Comparison of ENCODE assay signal across 11 cellular contexts in genomic region chr7:139701908-139702307, GRCh38.
DNase-seq lines count a peak whose midpoint lies in the region; TF ChIP-seq lines count a peak whose summit lies in the region.
"Had no signal": no experiment of that assay in that cellular context is flagged by ENCODE, and none has a peak within 500 bp of the region (broad histone marks: within the 10 kb centered on the region; RNA-seq: fewer than 3 reads in every experiment).

No MANE protein-coding gene starts in this region.

- no peaks in the 10 kb centered on the region for H3K79me2 ChIP-seq in mesendoderm (ENCODE audit: control insufficient read depth, insufficient read depth, low read length)

- H3K4me1 Mint-ChIP-seq in endodermal cell: peaks cover 4% of the 10 kb centered on the region

- peak overlapping the region; percentile 58 for H3K27ac ChIP-seq in VCaP
- peak overlapping the region; percentile 39 for H3K27ac ChIP-seq in endodermal cell (ENCODE audit: low read depth, low read length)
- H3K27ac ChIP-seq in mesendoderm (ENCODE audit: low read depth, low read length): no peak overlapping the region
- peak overlapping the region; percentile 84 for H3K27ac ChIP-seq in substantia nigra (ENCODE audit: low read depth, low read length, poor library complexity, severe bottlenecking)

- H3K36me3 ChIP-seq in endodermal cell (ENCODE audit: control insufficient read depth, insufficient read depth, low read length) (peaks cover 65% of the 10 kb centered on the region), mesendoderm (ENCODE audit: control insufficient read depth, insufficient read depth, low read length) (no peaks in the 10 kb centered on the region)

- no peak overlapping the region for H3K4me3 Mint-ChIP-seq in endodermal cell
- H3K4me3 Mint-ChIP-seq: activated B cell treated with CpG ODN at 0.5 μM for 24 hours; activated naive CD8-positive, alpha-beta T cell treated with anti-CD3 and anti-CD28 coated beads, Interleukin-2, amount 10 ng/mL, durations not matched to agents 7 days and 5 days had no signal

- H2BK5ac ChIP-seq in mesendoderm (ENCODE audit: low read length): no peak overlapping the region

- H3K27me3 ChIP-seq in endodermal cell (ENCODE audit: control insufficient read depth, insufficient read depth, low read length, poor library complexity, severe bottlenecking) (no peaks in the 10 kb centered on the region), mesendoderm (ENCODE audit: insufficient read depth, low read length, poor library complexity) (no peaks in the 10 kb centered on the region)

- no peak for TF ChIP-seq CTCF in VCaP (conservative IDR thresholded peaks at IDR 0.05)
- TF ChIP-seq CTCF in endodermal cell (conservative IDR thresholded peaks at IDR 0.05): no peak

- H3K27ac Mint-ChIP-seq in endodermal cell: peak overlapping the region; percentile 42
- H3K27ac Mint-ChIP-seq: activated naive CD8-positive, alpha-beta T cell treated with anti-CD3 and anti-CD28 coated beads, Interleukin-2, amount 10 ng/mL, durations not matched to agents 7 days and 5 days had no signal

- H3K9me3 ChIP-seq in endodermal cell (ENCODE audit: control insufficient read depth, low read length): no peaks in the 10 kb centered on the region

- H3K9ac ChIP-seq in endodermal cell (ENCODE audit: extremely low read depth, low read length, poor library complexity, severe bottlenecking): no peak overlapping the region
- no peak overlapping the region for H3K9ac ChIP-seq in mesendoderm (ENCODE audit: low read length)

- H3K4me1 ChIP-seq in endodermal cell (ENCODE audit: control insufficient read depth, insufficient read depth, low read length) (no peaks in the 10 kb centered on the region), mesendoderm (ENCODE audit: control insufficient read depth, low read depth, low read length) (peaks cover 3% of the 10 kb centered on the region)

- H3K79me1 ChIP-seq in mesendoderm (ENCODE audit: low read length): no peaks in the 10 kb centered on the region

- H3K27me3 Mint-ChIP-seq in endodermal cell (ENCODE audit: insufficient read depth): no peaks in the 10 kb centered on the region
- H3K27me3 Mint-ChIP-seq: activated B cell treated with CpG ODN at 0.5 μM for 24 hours; activated naive CD8-positive, alpha-beta T cell treated with anti-CD3 and anti-CD28 coated beads, Interleukin-2, amount 10 ng/mL, durations not matched to agents 7 days and 5 days had no signal

- H3K4ac ChIP-seq in mesendoderm (ENCODE audit: low read depth, low read length): no peak overlapping the region

- H2BK120ac ChIP-seq in mesendoderm (ENCODE audit: low read depth, low read length): no peak overlapping the region

- peaks cover 17% of the 10 kb centered on the region for H3K36me3 Mint-ChIP-seq in endodermal cell (ENCODE audit: low read depth)

- H3K18ac ChIP-seq in mesendoderm (ENCODE audit: low read length): no peak overlapping the region

- no peak for DNase-seq in endodermal cell
- DNase-seq in mesendoderm: no peak
- peak in 4 of 49 donors; percentile 26 to 60 (median 46) for DNase-seq in substantia nigra (lab: John Stamatoyannopoulos, UW)
- DNase-seq in SKM-1 (lab: John Stamatoyannopoulos, UW; ENCODE audit: unreplicated experiment): no peak
- DNase-seq in DMS 273 treated with DMSO at 0.1 percent for 48 hours (lab: John Stamatoyannopoulos, UW): no peak
- no peak for DNase-seq in CD1c-positive myeloid dendritic cell (ENCODE audit: extremely low spot score)
- DNase-seq: activated B cell treated with CpG ODN at 0.5 μM for 24 hours; activated naive CD8-positive, alpha-beta T cell treated with anti-CD3 and anti-CD28 coated beads, Interleukin-2, amount 10 ng/mL, durations not matched to agents 7 days and 5 days; NCI-H1694; NCI-H446 treated with DMSO at 0.1 percent for 48 hours had no signal

- no peak overlapping the region for H3K56ac ChIP-seq in mesendoderm (ENCODE audit: low read length)

- no peak overlapping the region for H2AK5ac ChIP-seq in mesendoderm (ENCODE audit: low read length)

- no peak overlapping the region for H4K8ac ChIP-seq in mesendoderm (ENCODE audit: low read depth, low read length)

- no peaks in the 10 kb centered on the region for H3K9me3 Mint-ChIP-seq in endodermal cell
- H3K9me3 Mint-ChIP-seq: activated B cell treated with CpG ODN at 0.5 μM for 24 hours; activated naive CD8-positive, alpha-beta T cell treated with anti-CD3 and anti-CD28 coated beads, Interleukin-2, amount 10 ng/mL, durations not matched to agents 7 days and 5 days had no signal

- H3K23ac ChIP-seq in mesendoderm (ENCODE audit: low read length): peak overlapping the region; percentile 52

- no peak overlapping the region for H2BK15ac ChIP-seq in mesendoderm (replicated peaks; ENCODE audit: low read depth)

- 92 to 93% methylated on average over 12 of the region's 12 CpGs for WGBS in endodermal cell (ENCODE audit: insufficient coverage in 1 of 2, insufficient read length in 1 of 2), 2 experiments
- no CpG with 5 or more reads among the region's 12 CpGs for WGBS in mesendoderm (ENCODE audit: extremely low coverage, insufficient coverage, low lambda C conversion rate)

- H3K4me2 ChIP-seq in mesendoderm (ENCODE audit: low read length): no peak overlapping the region

- no peak overlapping the region for H4K5ac ChIP-seq in mesendoderm (ENCODE audit: low read length)

- H3K4me3 ChIP-seq in endodermal cell (ENCODE audit: low read length): no peak overlapping the region
- H3K4me3 ChIP-seq in mesendoderm (ENCODE audit: low read length): no peak overlapping the region
